In the genomic region with DNA sequence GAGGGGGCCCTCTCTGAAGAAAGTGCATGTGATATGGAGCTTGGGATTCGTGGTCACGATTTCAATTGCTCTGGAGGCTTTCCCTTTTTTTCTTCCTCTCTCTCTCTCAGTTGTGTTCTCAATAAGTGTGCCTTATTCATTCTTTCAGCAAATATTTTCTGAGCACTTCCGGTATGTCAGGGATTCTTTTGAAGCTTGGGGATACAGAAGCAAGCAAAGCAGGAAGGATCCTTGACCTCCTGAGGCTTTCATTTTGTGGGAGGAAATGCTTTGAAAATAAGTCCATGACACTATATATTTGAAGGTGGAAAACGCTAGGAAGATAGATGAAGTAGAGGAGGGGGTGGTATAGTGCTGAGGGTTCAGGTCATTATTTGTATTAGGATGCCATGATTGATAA, we compare ENCODE assay signal across 25 cellular contexts. TPM values are rescaled to one million over a fixed set of nuclear protein-coding genes. Genes with fewer than 3 reads are reported as not detected.
A peak's percentile ranks its signal among the peaks of the same experiment; 100 is the strongest.
DNase-seq lines count a peak whose midpoint lies in the region; ATAC-seq, FAIRE-seq and TF ChIP-seq lines count a peak whose summit lies in the region.
"Had no signal": no experiment of that assay in that cellular context is flagged by ENCODE, and none has a peak within 500 bp of the region (broad histone marks: within the 10 kb centered on the region; RNA-seq: fewer than 3 reads in every experiment).

No MANE protein-coding gene starts in this region.

- no TSS peak for BruUV-seq in HepG2 (replicated peaks; lab: Mats Ljungman, UMichigan)
- no TSS peak for BruUV-seq in endothelial cell of umbilical vein (replicated peaks; lab: Mats Ljungman, UMichigan)

- H3K36me3 ChIP-seq in HepG2 (replicated peaks in 1 of 2; ENCODE audit: control insufficient read depth in 1 of 2, insufficient read depth in 2 of 2, low read length in 2 of 2) (no peaks in the 10 kb centered on the region), right lobe of liver (no peaks in the 10 kb centered on the region), astrocyte (ENCODE audit: insufficient read depth, low read length) (no peaks in the 10 kb centered on the region), endothelial cell of umbilical vein (ENCODE audit: control insufficient read depth in 2 of 2, extremely low read depth in 1 of 2, insufficient read depth in 2 of 2, low read length in 2 of 2) (no peaks in the 10 kb centered on the region)
- H3K36me3 ChIP-seq: BE2C; BLaER1 treated with 17β-estradiol and CSF1 and Interleukin-3, amounts not matched to agents 10 nM and 100 nM; HAP-1 had no signal

- H3K4me2 ChIP-seq in HepG2 (ENCODE audit: low read depth, low read length) (peak overlapping the region; percentile 73), astrocyte (ENCODE audit: low read length) (peak overlapping the region; percentile 39), endothelial cell of umbilical vein (ENCODE audit: insufficient read depth, low read length) (peak overlapping the region; percentile 6)

- dilution Hi-C loops in endothelial cell of umbilical vein (cut with MboI; ENCODE audit: extremely low pct_ligation_motif_present, low sequenced_read_pairs) = no loop called here

- no peaks in the 10 kb centered on the region for H3K36me3 Mint-ChIP-seq in astrocyte (ENCODE audit: low read depth, unreplicated experiment)
- no peaks in the 10 kb centered on the region for H3K36me3 Mint-ChIP-seq in activated CD8-positive, alpha-beta memory T cell treated with anti-CD3 and anti-CD28 coated beads, Interleukin-2, amount 10 ng/mL, durations not matched to agents 7 days and 5 days
- H3K36me3 Mint-ChIP-seq: CD14-positive monocyte; CD8-positive, alpha-beta memory T cell had no signal

- TF ChIP-seq CTCF in HepG2 (CRISPR knock-in tag; IDR thresholded peaks at IDR 0.05) = no peak
- no peak for TF ChIP-seq CTCF in right lobe of liver (IDR thresholded peaks at IDR 0.05)
- no peak for TF ChIP-seq CTCF in astrocyte (IDR thresholded peaks at IDR 0.05; ENCODE audit: insufficient read depth, low read depth, low read length)
- no peak for TF ChIP-seq CTCF in endothelial cell of umbilical vein (IDR thresholded peaks at IDR 0.05; ENCODE audit: extremely low read depth in 1 of 2, insufficient read depth in 1 of 2, low read depth in 1 of 2, low read length in 2 of 2)

- H3K9me3 Mint-ChIP-seq in astrocyte (ENCODE audit: unreplicated experiment) = peaks cover 2% of the 10 kb centered on the region
- no peaks in the 10 kb centered on the region for H3K9me3 Mint-ChIP-seq in activated CD8-positive, alpha-beta memory T cell treated with anti-CD3 and anti-CD28 coated beads, Interleukin-2, amount 10 ng/mL, durations not matched to agents 7 days and 5 days (ENCODE audit: low read depth)
- H3K9me3 Mint-ChIP-seq: CD4-positive, alpha-beta T cell; CD8-positive, alpha-beta memory T cell; HFFc6 had no signal

- H4K20me1 ChIP-seq in HepG2 (ENCODE audit: insufficient read depth, low read length) (no peaks in the 10 kb centered on the region), astrocyte (ENCODE audit: insufficient read depth, low read length) (no peaks in the 10 kb centered on the region), endothelial cell of umbilical vein (replicated peaks; ENCODE audit: control insufficient read depth, extremely low read depth, insufficient read depth, low read length) (no peaks in the 10 kb centered on the region)
- H4K20me1 ChIP-seq: BLaER1 treated with 17β-estradiol and CSF1 and Interleukin-3, amounts not matched to agents 10 nM and 100 nM had no signal

- no peak overlapping the region for H2AFZ ChIP-seq in HepG2 (ENCODE audit: low read length)
- no peak overlapping the region for H2AFZ ChIP-seq in astrocyte (ENCODE audit: low read depth, low read length)
- H2AFZ ChIP-seq in endothelial cell of umbilical vein (ENCODE audit: low read depth, low read length) = no peak overlapping the region

- DNase-seq in HepG2 (ENCODE audit: low spot score) (peak; percentile 60), right lobe of liver (no peak), astrocyte (ENCODE audit: low read depth) (no peak), endothelial cell of umbilical vein (ENCODE audit: low read depth, low spot score) (no peak), frontal cortex (ENCODE audit: low spot score in 2 of 2) (no peak), NCI-H510A (lab: John Stamatoyannopoulos, UW) (no peak)
- no peak for DNase-seq in activated CD8-positive, alpha-beta memory T cell treated with anti-CD3 and anti-CD28 coated beads, Interleukin-2, amount 10 ng/mL, durations not matched to agents 7 days and 5 days
- DNase-seq: ACHN; AML-193; BE2C; Calu3; CD4-positive, alpha-beta T cell; CD8-positive, alpha-beta memory T cell; DMS53; DMS79 treated with DMSO at 0.1 percent for 48 hours; GOT3; HFFc6 had no signal

- in situ Hi-C loops in HepG2 (cut with HindIII; ENCODE audit: extremely low pct_ligation_motif_present, low pct_unique_long_range_greater_than_20kb) = no loop called here

- no peak overlapping the region for H3K4me3 Mint-ChIP-seq in astrocyte (ENCODE audit: unreplicated experiment)
- no peak overlapping the region for H3K4me3 Mint-ChIP-seq in activated CD8-positive, alpha-beta memory T cell treated with anti-CD3 and anti-CD28 coated beads, Interleukin-2, amount 10 ng/mL, durations not matched to agents 7 days and 5 days
- H3K4me3 Mint-ChIP-seq: CD14-positive monocyte; CD4-positive, alpha-beta T cell; CD8-positive, alpha-beta memory T cell; HFFc6 had no signal

- intact Hi-C loops in HepG2 (cut with micrococcal nuclease; ENCODE audit: unreplicated experiment) (no loop called here), right lobe of liver (cut with DNase I) (no loop called here), endothelial cell of umbilical vein (cut with micrococcal nuclease) (no loop called here)

- TF ChIP-seq RAD21 in HepG2 (CRISPR knock-in tag; IDR thresholded peaks at IDR 0.05) = no peak

- H3K27me3 Mint-ChIP-seq in astrocyte (ENCODE audit: low read depth, unreplicated experiment) = no peaks in the 10 kb centered on the region
- H3K27me3 Mint-ChIP-seq in activated CD8-positive, alpha-beta memory T cell treated with anti-CD3 and anti-CD28 coated beads, Interleukin-2, amount 10 ng/mL, durations not matched to agents 7 days and 5 days = no peaks in the 10 kb centered on the region
- H3K27me3 Mint-ChIP-seq: CD4-positive, alpha-beta T cell had no signal

- H3K79me2 ChIP-seq in HepG2 (ENCODE audit: insufficient read depth, low read length) (no peaks in the 10 kb centered on the region), astrocyte (ENCODE audit: insufficient read depth, low read length) (no peaks in the 10 kb centered on the region), endothelial cell of umbilical vein (ENCODE audit: control insufficient read depth, insufficient read depth, low read length) (no peaks in the 10 kb centered on the region)

- 21% methylated on average over 4 of the region's 4 CpGs for WGBS in HepG2 (ENCODE audit: low lambda C conversion rate)
- WGBS in right lobe of liver (ENCODE audit: insufficient coverage, low coverage, low lambda C conversion rate, missing lambda C conversion rate) = 49% methylated on average over 4 of the region's 4 CpGs

- peaks cover 23% of the 10 kb centered on the region for H3K4me1 Mint-ChIP-seq in astrocyte (ENCODE audit: low read depth, unreplicated experiment)
- no peaks in the 10 kb centered on the region for H3K4me1 Mint-ChIP-seq in activated CD8-positive, alpha-beta memory T cell treated with anti-CD3 and anti-CD28 coated beads, Interleukin-2, amount 10 ng/mL, durations not matched to agents 7 days and 5 days
- H3K4me1 Mint-ChIP-seq: CD8-positive, alpha-beta memory T cell had no signal

- TF ChIP-seq POLR2A in HepG2 (IDR thresholded peaks at IDR 0.05; ENCODE audit: insufficient read depth in 1 of 2, low read depth in 2 of 2, low read length in 2 of 2) (no peak), right lobe of liver (IDR thresholded peaks at IDR 0.05) (no peak), endothelial cell of umbilical vein (IDR thresholded peaks at IDR 0.05; ENCODE audit: low read depth, low read length) (no peak)

- H3K27ac Mint-ChIP-seq in astrocyte (ENCODE audit: unreplicated experiment) = no peak overlapping the region
- H3K27ac Mint-ChIP-seq in activated CD8-positive, alpha-beta memory T cell treated with anti-CD3 and anti-CD28 coated beads, Interleukin-2, amount 10 ng/mL, durations not matched to agents 7 days and 5 days = no peak overlapping the region
- H3K27ac Mint-ChIP-seq: CD4-positive, alpha-beta T cell; CD8-positive, alpha-beta memory T cell had no signal

- H3K4me1 ChIP-seq in HepG2 (ENCODE audit: insufficient read depth, low read length) (peaks cover 61% of the 10 kb centered on the region), right lobe of liver (no peaks in the 10 kb centered on the region), astrocyte (ENCODE audit: insufficient read depth, low read length) (peaks cover 41% of the 10 kb centered on the region), endothelial cell of umbilical vein (ENCODE audit: control insufficient read depth, extremely low read depth, insufficient read depth, low read length) (peaks cover 49% of the 10 kb centered on the region)
- H3K4me1 ChIP-seq: BE2C, HAP-1 had no signal

- H3K9me1 ChIP-seq in endothelial cell of umbilical vein (replicated peaks; ENCODE audit: control insufficient read depth, extremely low read depth, insufficient read depth, low read length) = no peaks in the 10 kb centered on the region

- TF ChIP-seq EP300 in HepG2 (IDR thresholded peaks at IDR 0.05; ENCODE audit: low read depth in 2 of 2, low read length in 2 of 2) = peak in 1 of 2 experiments; percentile 27; a peak in 1 of 4 replicates
- no peak; the same call in 1 of the 2 replicates for TF ChIP-seq EP300 in HepG2 (CRISPR knock-in tag; IDR thresholded peaks at IDR 0.05; ENCODE audit: borderline replicate concordance)

- H3K9me3 ChIP-seq in HepG2 (ENCODE audit: low read length) (no peaks in the 10 kb centered on the region), right lobe of liver (no peaks in the 10 kb centered on the region), astrocyte (ENCODE audit: insufficient read depth, low read depth, low read length) (no peaks in the 10 kb centered on the region), endothelial cell of umbilical vein (replicated peaks; ENCODE audit: control insufficient read depth, insufficient read depth, low read length) (no peaks in the 10 kb centered on the region)
- H3K9me3 ChIP-seq: BE2C; BLaER1 treated with 17β-estradiol and CSF1 and Interleukin-3, amounts not matched to agents 10 nM and 100 nM; HAP-1 had no signal

- FAIRE-seq in HepG2 (lab: Jason Lieb, UNC) (peak; percentile 23), astrocyte (lab: Jason Lieb, UNC) (no peak), endothelial cell of umbilical vein (lab: Jason Lieb, UNC) (peak; percentile 38), frontal cortex (lab: Jason Lieb, UNC) (no peak)
- FAIRE-seq: A204.1, GM12892, H54 had no signal

- CTCF ChIA-PET in HepG2 (lab: Yijun Ruan, JAX; ENCODE audit: low intra/inter-chr PET ratio, low total read pairs) (no interaction called here), endothelial cell of umbilical vein (lab: Charles Lee) (no interaction called here)
- CTCF ChIA-PET in activated CD8-positive, alpha-beta memory T cell treated with anti-CD3 and anti-CD28 coated beads, Interleukin-2, amount 10 ng/mL, durations not matched to agents 7 days and 5 days (lab: Charles Lee) = no interaction called here

- H3K27ac ChIP-seq in HepG2 (ENCODE audit: extremely low read length, insufficient read depth, low read length) (peak overlapping the region; percentile 80), right lobe of liver (no peak overlapping the region), astrocyte (ENCODE audit: low read depth, low read length) (no peak overlapping the region), endothelial cell of umbilical vein (ENCODE audit: insufficient read depth, low read depth, low read length) (no peak overlapping the region)
- H3K27ac ChIP-seq: 22Rv1 had no signal

- POLR2A ChIA-PET in HepG2 (lab: Yijun Ruan, JAX) = interaction anchor here (6.3 kb wide), 1 partner anchor 14 kb away, joined by 91 read pairs; a partner anchor contains a TSS
- POLR2A ChIA-PET in endothelial cell of umbilical vein (lab: Charles Lee) = no interaction called here

- ATAC-seq in HepG2 = no peak
- ATAC-seq in right lobe of liver = no peak
- no peak for ATAC-seq in activated CD8-positive, alpha-beta memory T cell treated with anti-CD3 and anti-CD28 coated beads, Interleukin-2, amount 10 ng/mL, durations not matched to agents 7 days and 5 days

- no peaks in the 10 kb centered on the region for H3K27me3 ChIP-seq in HepG2 (ENCODE audit: control insufficient read depth in 1 of 2, insufficient read depth in 2 of 2, low read length in 2 of 2)
- no peaks in the 10 kb centered on the region for H3K27me3 ChIP-seq in right lobe of liver
- no peaks in the 10 kb centered on the region for H3K27me3 ChIP-seq in astrocyte (ENCODE audit: insufficient read depth, low read length)
- H3K27me3 ChIP-seq in endothelial cell of umbilical vein (ENCODE audit: control insufficient read depth in 2 of 2, insufficient read depth in 2 of 2, low read length in 2 of 2) = no peaks in the 10 kb centered on the region
- H3K27me3 ChIP-seq: BE2C had no signal

- H3K9ac ChIP-seq in HepG2 (ENCODE audit: insufficient read depth, low read depth, low read length) = no peak overlapping the region
- no peak overlapping the region for H3K9ac ChIP-seq in astrocyte (ENCODE audit: low read length)
- no peak overlapping the region for H3K9ac ChIP-seq in endothelial cell of umbilical vein (replicated peaks; ENCODE audit: extremely low read depth, insufficient read depth, low read length)
- H3K9ac ChIP-seq: BLaER1 treated with 17β-estradiol and CSF1 and Interleukin-3, amounts not matched to agents 10 nM and 100 nM had no signal

- H3K4me3 ChIP-seq in HepG2 (replicated peaks in 1 of 3; ENCODE audit: insufficient read depth in 1 of 3, low read depth in 2 of 3, low read length in 3 of 3) (no peak overlapping the region), right lobe of liver (no peak overlapping the region), astrocyte (ENCODE audit: insufficient read depth, low read depth, low read length) (no peak overlapping the region), endothelial cell of umbilical vein (replicated peaks in 1 of 3; ENCODE audit: insufficient read depth in 1 of 3, low read depth in 1 of 3, low read length in 3 of 3) (no peak overlapping the region)
- H3K4me3 ChIP-seq: BLaER1 treated with 17β-estradiol and CSF1 and Interleukin-3, amounts not matched to agents 10 nM and 100 nM; HAP-1 had no signal

RNA-seq across cellular contexts. Expression of a gene that starts 12.6 kb away (rescaled TPM):
- 2.6 and 12.2 TPM in 2 replicates for total RNA-seq in HepG2 (2016; rRNA removed; fragmentation: Illumina TruSeq; extraction: Trizol)
- 1.6 and 2.6 TPM in 2 replicates for total RNA-seq in HepG2 (2016; cell fraction: cytosol; rRNA removed; fragmentation: Illumina TruSeq; extraction: Trizol; ENCODE audit: low read depth)
- 2.2 and 12.5 TPM in 2 replicates for total RNA-seq in HepG2 (2016; cell fraction: insoluble cytoplasmic fraction; rRNA removed; fragmentation: Illumina TruSeq; extraction: Trizol)
- 2.0 and 2.2 TPM in 2 replicates for total RNA-seq in HepG2 (2016; cell fraction: membrane; rRNA removed; fragmentation: Illumina TruSeq; extraction: Trizol)
- 31.1 and 42.3 TPM in 2 replicates for total RNA-seq in HepG2 (2016; cell fraction: nucleus; rRNA removed; fragmentation: Illumina TruSeq; extraction: Trizol)
- polyA plus RNA-seq in HepG2 (2011; rRNA removed) = 63.7 and 66.2 TPM in 2 replicates
- polyA plus RNA-seq in HepG2 (2011; cell fraction: cytosol; rRNA removed) = 7.9 and 9.9 TPM in 2 replicates
- 509 and 579 TPM in 2 replicates for polyA plus RNA-seq in HepG2 (2011; cell fraction: nucleus; rRNA removed)
- polyA plus RNA-seq in HepG2 (2012) = 45.9 and 59.3 TPM in 2 replicates
- polyA plus RNA-seq in HepG2 (2016; cell fraction: cytosol; fragmentation: Illumina TruSeq; extraction: Trizol; ENCODE audit: low read depth) = 0.54 and 0.57 TPM in 2 replicates
- polyA plus RNA-seq in HepG2 (2016; cell fraction: insoluble cytoplasmic fraction; fragmentation: Illumina TruSeq; extraction: Trizol; ENCODE audit: low read depth) = 1.7 and 2.5 TPM in 2 replicates
- polyA plus RNA-seq in HepG2 (2016; cell fraction: membrane; fragmentation: Illumina TruSeq; extraction: Trizol; ENCODE audit: low read depth) = 1.5 and 2.0 TPM in 2 replicates
- polyA plus RNA-seq in HepG2 (2016; cell fraction: nucleus; fragmentation: Illumina TruSeq; extraction: Trizol; ENCODE audit: insufficient read depth, low read depth) = 48.8 and 52.1 TPM in 2 replicates
- 115 and 431 TPM in 2 replicates for polyA minus RNA-seq in HepG2 (2011; rRNA and poly(A)+ RNA removed; ENCODE audit: low replicate concordance)
- polyA minus RNA-seq in HepG2 (2011; cell fraction: cytosol; rRNA and poly(A)+ RNA removed) = 5.2 and 6.2 TPM in 2 replicates
- polyA minus RNA-seq in HepG2 (2011; cell fraction: nucleus; rRNA and poly(A)+ RNA removed) = 361 and 396 TPM in 2 replicates
- total RNA-seq in right lobe of liver = 1 to 10 TPM; 1.2 to 8.4 (median 5.5) TPM
- total RNA-seq in astrocyte = 1.3 and 1.8 TPM in 2 replicates
- 6.1 and 20.2 TPM in 2 replicates for total RNA-seq in endothelial cell of umbilical vein
- 29.8 and 33.4 TPM in 2 replicates for polyA plus RNA-seq in endothelial cell of umbilical vein
- polyA plus RNA-seq in endothelial cell of umbilical vein (2011; cell fraction: cytosol; rRNA removed) = 5.9 and 6.2 TPM in 2 replicates
- 261 and 295 TPM in 2 replicates for polyA plus RNA-seq in endothelial cell of umbilical vein (2011; cell fraction: nucleus; rRNA removed)
- polyA plus RNA-seq in endothelial cell of umbilical vein (2012) = 26.7 and 30.5 TPM in 2 replicates
- 122 and 133 TPM in 2 replicates for polyA minus RNA-seq in endothelial cell of umbilical vein
- 23.0 TPM for polyA minus RNA-seq in endothelial cell of umbilical vein (2011; cell fraction: cytosol; rRNA and poly(A)+ RNA removed)
- polyA minus RNA-seq in endothelial cell of umbilical vein (2011; cell fraction: nucleus; rRNA and poly(A)+ RNA removed) = 214 and 278 TPM in 2 replicates
- not detected for total RNA-seq in activated CD8-positive, alpha-beta memory T cell treated with anti-CD3 and anti-CD28 coated beads, Interleukin-2, amount 10 ng/mL, durations not matched to agents 7 days and 5 days
- total RNA-seq in frontal cortex = 0.82 TPM
- total RNA-seq: CD4-positive, alpha-beta T cell; CD8-positive, alpha-beta memory T cell; G401 had no signal
- polyA plus RNA-seq: CD14-positive monocyte; CD8-positive, alpha-beta memory T cell had no signal

Comparison
In these comparisons a context has a peak if more than half of its experiments do, and no peak if none do; other contexts are left out.
1. H3K4me2 ChIP-seq: peak in every context shown above with its lines; median percentile 73 in HepG2; 39 in astrocyte; 6 in endothelial cell of umbilical vein.